Comparison of ENCODE assay signal across 8 cellular contexts in the genomic region with DNA sequence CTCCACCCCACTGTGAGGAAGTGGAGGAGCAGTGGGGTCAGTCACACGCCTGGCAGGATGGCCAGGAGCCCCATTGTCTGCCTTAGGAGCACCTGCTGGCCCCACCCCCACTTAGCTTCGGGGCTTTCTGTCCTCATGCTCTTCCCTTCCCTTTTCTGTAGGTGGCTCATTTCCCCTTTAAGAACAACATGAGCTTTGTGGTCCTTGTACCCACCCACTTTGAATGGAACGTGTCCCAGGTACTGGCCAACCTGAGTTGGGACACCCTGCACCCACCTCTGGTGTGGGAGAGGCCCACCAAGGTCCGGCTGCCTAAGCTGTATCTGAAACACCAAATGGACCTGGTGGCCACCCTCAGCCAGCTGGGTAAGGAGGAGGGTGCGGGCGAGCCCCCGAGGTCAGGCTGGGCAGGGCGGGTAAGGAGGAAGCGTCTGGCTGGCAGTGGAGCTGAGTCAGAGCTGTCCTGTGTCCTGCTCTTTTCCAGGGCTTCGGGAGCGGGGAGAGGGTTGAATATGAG. TPM values are rescaled to one million over a fixed set of nuclear protein-coding genes. Genes with fewer than 3 reads are reported as not detected.
DNase-seq lines count a peak whose midpoint lies in the region; TF ChIP-seq lines count a peak whose summit lies in the region.

No MANE protein-coding gene starts in this region.

- H3K27ac ChIP-seq in SK-N-SH (ENCODE audit: low read depth in 2 of 2, low read length in 1 of 2) (no peak overlapping the region), testis (peak overlapping the region; percentile 7 to 56)

- TF ChIP-seq RAD21 in SK-N-SH (IDR thresholded peaks at IDR 0.05; ENCODE audit: low read length), result no peak

- H3K27me3 ChIP-seq in SK-N-SH (ENCODE audit: insufficient read depth) (no peaks in the 10 kb centered on the region), testis (no peaks in the 10 kb centered on the region)

- no peaks in the 10 kb centered on the region for H3K79me2 ChIP-seq in SK-N-SH (ENCODE audit: insufficient read depth)

- peak overlapping the region; percentile 24; the same call in 1 of the 2 replicates for H3K4me2 ChIP-seq in SK-N-SH

- no peaks in the 10 kb centered on the region for H3F3A ChIP-seq in SK-N-SH (replicated peaks; ENCODE audit: insufficient read depth)

- CTCF ChIA-PET in SK-N-SH (lab: Yijun Ruan, JAX), result interaction anchor here (1.5 to 1.6 kb wide), 2 partner anchors 10 to 32 kb away, joined by 6 to 7 read pairs; a partner anchor contains a TSS

- 0 out of 2 replicates have a peak overlapping the region, but pooled peaks have one; percentile 56 for H2AFZ ChIP-seq in SK-N-SH (ENCODE audit: low read depth)

- TF ChIP-seq EP300 in SK-N-SH (IDR thresholded peaks at IDR 0.05; ENCODE audit: borderline replicate concordance in 1 of 2, low read depth in 1 of 2, low read length in 1 of 2), result no peak

- 42% methylated on average over 11 of the region's 11 CpGs for WGBS in SK-N-SH (ENCODE audit: low lambda C conversion rate)
- 57 to 66% methylated on average over 7 to 11 of the region's 11 CpGs for WGBS in testis, 2 donors

- TF ChIP-seq POLR2A in testis (IDR thresholded peaks at IDR 0.05), result no peak

- no peak overlapping the region for H3K4me3 ChIP-seq in SK-N-SH (ENCODE audit: low read depth in 2 of 2, low read length in 1 of 2)
- H3K4me3 ChIP-seq in testis, result no peak overlapping the region

- no peaks in the 10 kb centered on the region for H4K20me1 ChIP-seq in SK-N-SH (ENCODE audit: insufficient read depth)

- H3K36me3 ChIP-seq in SK-N-SH (replicated peaks in 1 of 2; ENCODE audit: control insufficient read depth in 1 of 2, insufficient read depth in 2 of 2, low read length in 1 of 2) (no peaks in the 10 kb centered on the region), testis (ENCODE audit: low read depth, missing control alignments) (no peaks in the 10 kb centered on the region)

- H3K9ac ChIP-seq in SK-N-SH, result no peak overlapping the region

- DNase-seq in NCI-H1417 (lab: John Stamatoyannopoulos, UW) (peak in 2 of 3 experiments; percentile 2 to 11), NCI-H1417 treated with DMSO at 0.1 percent for 48 hours (lab: John Stamatoyannopoulos, UW) (no peak), SK-N-SH (no peak), iPS DF 19.7 (ENCODE audit: low read depth, low spot score) (peak; percentile 61), testis (peak; percentile 50), cerebellar nuclear complex (lab: John Stamatoyannopoulos, UW) (no peak), kidney glomerular epithelial cell (lab: John Stamatoyannopoulos, UW) (no peak), AG08395 (ENCODE audit: low spot score) (no peak)

- no peaks in the 10 kb centered on the region for H3K9me2 ChIP-seq in SK-N-SH

- intact Hi-C loops in testis (cut with DNase I; ENCODE audit: low total_unique reads), result no loop called here

- H3K4me1 ChIP-seq in SK-N-SH (ENCODE audit: control insufficient read depth in 1 of 2, insufficient read depth in 2 of 2, low read depth in 1 of 2, low read length in 1 of 2) (peaks cover 0 to 14% of the 10 kb centered on the region in 2 experiments; a peak in 1 of 4 replicates), testis (peaks cover 27% of the 10 kb centered on the region)

- no peak for TF ChIP-seq CTCF in SK-N-SH (IDR thresholded peaks at IDR 0.05)
- no peak for TF ChIP-seq CTCF in testis (IDR thresholded peaks at IDR 0.05)

- POLR2A ChIA-PET in SK-N-SH (lab: Yijun Ruan, JAX), result no interaction called here

- H3K9me3 ChIP-seq in SK-N-SH, result no peaks in the 10 kb centered on the region
- H3K9me3 ChIP-seq in testis, result no peaks in the 10 kb centered on the region

TF ChIP-seq in SK-N-SH, 30 proteins besides CTCF, POLR2A, EP300 and RAD21:
- TF ChIP-seq EZH2phosphoT487 (IDR thresholded peaks at IDR 0.05; ENCODE audit: borderline replicate concordance, low read depth), result no peak
- no peak for TF ChIP-seq CHD2 (IDR thresholded peaks at IDR 0.05; ENCODE audit: low read length, partially characterized antibody)
- TF ChIP-seq, protein P1, sequence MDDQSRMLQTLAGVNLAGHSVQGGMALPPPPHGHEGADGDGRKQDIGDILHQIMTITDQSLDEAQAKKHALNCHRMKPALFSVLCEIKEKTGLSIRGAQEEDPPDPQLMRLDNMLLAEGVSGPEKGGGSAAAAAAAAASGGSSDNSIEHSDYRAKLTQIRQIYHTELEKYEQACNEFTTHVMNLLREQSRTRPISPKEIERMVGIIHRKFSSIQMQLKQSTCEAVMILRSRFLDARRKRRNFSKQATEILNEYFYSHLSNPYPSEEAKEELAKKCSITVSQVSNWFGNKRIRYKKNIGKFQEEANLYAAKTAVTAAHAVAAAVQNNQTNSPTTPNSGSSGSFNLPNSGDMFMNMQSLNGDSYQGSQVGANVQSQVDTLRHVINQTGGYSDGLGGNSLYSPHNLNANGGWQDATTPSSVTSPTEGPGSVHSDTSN (IDR thresholded peaks at IDR 0.05), result no peak
TF ChIP-seq in SK-N-SH: peak in this region for 0.

RNA-seq across cellular contexts. Expression of a gene that starts 9.4 kb away (rescaled TPM):
- 380 and 392 TPM in 2 replicates for polyA plus RNA-seq in SK-N-SH (2012; rRNA removed)
- 248 and 316 TPM in 2 replicates for polyA plus RNA-seq in SK-N-SH (2012; cell fraction: cytosol; rRNA removed)
- polyA plus RNA-seq in SK-N-SH (2012; cell fraction: nucleus; rRNA removed), result 275 and 299 TPM in 2 replicates
- 1,000 to 10,000 TPM; 1,211 to 2,317 TPM for total RNA-seq in testis
- polyA plus RNA-seq in testis (ENCODE audit: insufficient read depth, low read depth, low replicate concordance), result 828 TPM

RNA-seq across cellular contexts. Expression of a gene that starts 9.8 kb away (rescaled TPM):
- polyA plus RNA-seq in SK-N-SH (2012; rRNA removed) (0.16 and 0.26 TPM in 2 replicates), testis (ENCODE audit: insufficient read depth, low read depth, low replicate concordance) (15.3 TPM)
- 0.05 and 0.18 TPM in 2 replicates for polyA plus RNA-seq in SK-N-SH (2012; cell fraction: cytosol; rRNA removed)
- 1.0 and 1.5 TPM in 2 replicates for polyA plus RNA-seq in SK-N-SH (2012; cell fraction: nucleus; rRNA removed)
- 10 to 100 TPM; 31.7 to 41.9 TPM for total RNA-seq in testis

RNA-seq across cellular contexts. Expression of a gene that starts 28.0 kb away (rescaled TPM):
- polyA plus RNA-seq in SK-N-SH (2012; rRNA removed) (7.2 and 9.3 TPM in 2 replicates), testis (ENCODE audit: insufficient read depth, low read depth, low replicate concordance) (16.9 TPM)
- polyA plus RNA-seq in SK-N-SH (2012; cell fraction: cytosol; rRNA removed), result 2.4 and 4.3 TPM in 2 replicates
- polyA plus RNA-seq in SK-N-SH (2012; cell fraction: nucleus; rRNA removed), result 30.4 and 32.0 TPM in 2 replicates
- 10 to 100 TPM; 58.4 to 71.4 TPM for total RNA-seq in testis

RNA-seq across cellular contexts. Expression of a gene that starts 42.3 kb away (rescaled TPM):
- polyA plus RNA-seq in SK-N-SH (2012; rRNA removed) (1.3 and 1.9 TPM in 2 replicates), testis (ENCODE audit: insufficient read depth, low read depth, low replicate concordance) (1.1 TPM)
- 1.7 and 1.9 TPM in 2 replicates for polyA plus RNA-seq in SK-N-SH (2012; cell fraction: cytosol; rRNA removed)
- 1.4 and 2.0 TPM in 2 replicates for polyA plus RNA-seq in SK-N-SH (2012; cell fraction: nucleus; rRNA removed)
- total RNA-seq in testis, result 1 to 10 TPM; 1.2 to 2.0 TPM

Comparison
In these comparisons a context has a peak if more than half of its experiments do, and no peak if none do; other contexts are left out.
1. DNase-seq: peak in NCI-H1417 (2 of 3), iPS DF 19.7 (single experiment) and testis (single experiment); none in NCI-H1417 treated with DMSO at 0.1 percent for 48 hours (single experiment), SK-N-SH (single experiment), cerebellar nuclear complex (0 of 2), kidney glomerular epithelial cell (single experiment) and AG08395 (single experiment).
2. H3K27ac ChIP-seq: peak in testis (2 of 2); none in SK-N-SH (0 of 2).